ENCODE assay signal across 8 cellular contexts in the genomic region with DNA sequence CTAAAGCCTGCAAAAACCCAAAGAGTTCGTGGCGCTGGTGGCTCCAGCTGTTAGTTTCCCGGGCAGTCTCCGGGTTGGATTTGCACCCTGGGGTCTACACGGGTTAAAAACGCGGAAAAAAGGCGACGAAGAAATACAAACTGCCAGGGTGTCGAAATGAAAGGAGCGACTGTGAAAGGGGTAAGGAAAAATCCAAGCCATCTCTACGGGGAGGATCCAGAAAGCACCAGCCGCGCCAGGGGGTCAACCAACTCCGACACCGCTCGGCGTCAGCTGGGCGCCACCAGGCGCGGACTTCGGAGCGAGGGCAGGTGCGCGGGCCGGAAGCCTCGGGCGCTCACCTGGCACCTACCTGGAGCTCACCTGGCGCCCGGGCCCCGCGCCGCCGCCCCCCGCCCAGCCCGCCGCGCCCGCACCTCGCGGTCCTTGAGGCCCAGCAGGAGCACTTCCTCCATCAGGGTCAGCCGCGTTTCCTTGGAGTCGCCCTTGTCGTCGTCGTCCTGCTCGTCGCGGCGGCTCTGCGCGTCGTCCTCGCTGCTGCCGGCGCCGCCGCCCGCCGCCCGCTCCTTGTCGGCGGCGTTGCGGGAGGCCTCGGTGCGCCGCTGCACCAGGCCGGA. TPM values are rescaled to one million over a fixed set of nuclear protein-coding genes. Genes with fewer than 3 reads are reported as not detected.
DNase-seq lines count a peak whose midpoint lies in the region; ATAC-seq, FAIRE-seq and TF ChIP-seq lines count a peak whose summit lies in the region.

No MANE protein-coding gene starts in this region.

- intact Hi-C loops in Calu3 (cut with micrococcal nuclease; ENCODE audit: unreplicated experiment), result loop anchor here (2.0 to 5.0 kb wide), 2 partner anchors 39 to 157 kb away; no protein-coding TSS in a partner anchor

- peak; percentile 27 for ATAC-seq in GM21447 (IDR thresholded peaks at IDR 0.05; ENCODE audit: unreplicated experiment)

- H2AFZ ChIP-seq in OCI-LY1 (ENCODE audit: low read length) (no peak overlapping the region), neuronal stem cell (ENCODE audit: low read length) (peak overlapping the region; percentile 98)

- peak overlapping the region; percentile 90 for H2AK5ac ChIP-seq in neuronal stem cell (ENCODE audit: low read depth, low read length)

- H3K9me2 ChIP-seq in OCI-LY1 (ENCODE audit: low read depth, low read length), result no peaks in the 10 kb centered on the region

- H2BK12ac ChIP-seq in neuronal stem cell (ENCODE audit: low read length), result peak overlapping the region; percentile 58

- no peak overlapping the region for H3K4ac ChIP-seq in neuronal stem cell (ENCODE audit: low read length)

- DNase-seq in Calu3, result peak; percentile 65
- DNase-seq in activated naive CD4-positive, alpha-beta T cell treated with Interleukin-2 at 50 U/mL for 16 hours, result peak; percentile 40
- DNase-seq in frontal cortex (ENCODE audit: low spot score in 2 of 2), result peak; percentile 48 to 51
- no peak for DNase-seq in neuronal stem cell (ENCODE audit: low spot score)

- H3K4me1 Mint-ChIP-seq in Calu3 (ENCODE audit: low read depth, unreplicated experiment), result peaks cover 26% of the 10 kb centered on the region

- H2BK120ac ChIP-seq in neuronal stem cell (ENCODE audit: low read depth, low read length), result peak overlapping the region; percentile 87

- no peaks in the 10 kb centered on the region for H4K20me1 ChIP-seq in OCI-LY1 (ENCODE audit: insufficient read depth, low read length)

- H3K4me1 ChIP-seq in HUES48 (ENCODE audit: control insufficient read depth, insufficient read depth, low read length), result no peaks in the 10 kb centered on the region
- peaks cover 29% of the 10 kb centered on the region for H3K4me1 ChIP-seq in OCI-LY1 (ENCODE audit: insufficient read depth, low read length, severe bottlenecking)
- H3K4me1 ChIP-seq in neuronal stem cell (ENCODE audit: control insufficient read depth in 2 of 2, insufficient read depth in 1 of 2, low read depth in 1 of 2, low read length in 2 of 2), result peaks cover 1 to 4% of the 10 kb centered on the region in 2 donors
- no peaks in the 10 kb centered on the region for H3K4me1 ChIP-seq in urinary bladder (ENCODE audit: insufficient read depth)

- peak overlapping the region; percentile 37 for H2BK15ac ChIP-seq in neuronal stem cell (ENCODE audit: low read length)

- H3K23ac ChIP-seq in neuronal stem cell (ENCODE audit: low read depth, low read length, poor library complexity), result peak overlapping the region; percentile 99

- CTCF ChIA-PET in Calu3 (lab: Charles Lee), result interaction anchor here (1.0 to 1.2 kb wide), 4 partner anchors 30 to 275 kb away, joined by 3 to 4 read pairs (median 3); no protein-coding TSS in a partner anchor

- H2BK5ac ChIP-seq in neuronal stem cell (ENCODE audit: low read length), result peak overlapping the region; percentile 99

- H3K27me3 ChIP-seq in HUES48 (ENCODE audit: control insufficient read depth, insufficient read depth, low read length) (no peaks in the 10 kb centered on the region), OCI-LY1 (ENCODE audit: insufficient read depth, low read length) (no peaks in the 10 kb centered on the region), neuronal stem cell (ENCODE audit: control insufficient read depth in 3 of 3, insufficient read depth in 3 of 3, low read depth in 1 of 3, low read length in 3 of 3) (peaks cover 0 to 2% (median 0%) of the 10 kb centered on the region in 3 experiments)

- H3K14ac ChIP-seq in neuronal stem cell (ENCODE audit: low read length), result peak overlapping the region; percentile 89

- H3K9ac ChIP-seq in HUES48 (ENCODE audit: low read depth, low read length), result peak overlapping the region; percentile 96
- peak overlapping the region; percentile 95 for H3K9ac ChIP-seq in OCI-LY1 (ENCODE audit: low read length)
- peak overlapping the region; percentile 99 for H3K9ac ChIP-seq in neuronal stem cell (ENCODE audit: low read depth, low read length, poor library complexity)

- peak overlapping the region; percentile 89 for H3K4me2 ChIP-seq in OCI-LY1 (ENCODE audit: low read length)
- H3K4me2 ChIP-seq in neuronal stem cell (ENCODE audit: insufficient read depth, low read length, poor library complexity, severe bottlenecking), result peak overlapping the region; percentile 48

- H3K9me3 Mint-ChIP-seq in Calu3 (ENCODE audit: low read depth, unreplicated experiment), result no peaks in the 10 kb centered on the region

- TF ChIP-seq CTCF in Calu3 (IDR thresholded peaks at IDR 0.05; ENCODE audit: unreplicated experiment), result no peak
- no peak for TF ChIP-seq CTCF in OCI-LY1 (IDR thresholded peaks at IDR 0.05; ENCODE audit: low read length)

- peaks cover 31% of the 10 kb centered on the region for H3K36me3 ChIP-seq in HUES48 (ENCODE audit: control insufficient read depth, insufficient read depth, low read length)
- H3K36me3 ChIP-seq in OCI-LY1 (ENCODE audit: insufficient read depth, low read length), result peaks cover 36% of the 10 kb centered on the region
- H3K36me3 ChIP-seq in neuronal stem cell (replicated peaks in 1 of 2; ENCODE audit: control insufficient read depth in 2 of 2, insufficient read depth in 2 of 2, low read length in 2 of 2), result peaks cover 5 to 38% of the 10 kb centered on the region in 2 donors
- H3K36me3 ChIP-seq in urinary bladder (ENCODE audit: insufficient read depth), result peaks cover 8% of the 10 kb centered on the region

- H3K79me2 ChIP-seq in OCI-LY1 (ENCODE audit: insufficient read depth, low read length), result peaks cover 50% of the 10 kb centered on the region

- peak overlapping the region; percentile 99 for H3K27ac Mint-ChIP-seq in Calu3 (ENCODE audit: unreplicated experiment)

- H3K9me3 ChIP-seq in HUES48 (ENCODE audit: control insufficient read depth, insufficient read depth, low read length) (no peaks in the 10 kb centered on the region), OCI-LY1 (ENCODE audit: low read length) (no peaks in the 10 kb centered on the region), neuronal stem cell (replicated peaks in 1 of 2; ENCODE audit: control insufficient read depth in 2 of 2, insufficient read depth in 1 of 2, low read depth in 1 of 2, low read length in 2 of 2) (no peaks in the 10 kb centered on the region)

- BruUV-seq in Calu3 (replicated peaks; lab: Mats Ljungman, UMichigan), result no TSS peak

- peak overlapping the region; percentile 92 for H4K8ac ChIP-seq in neuronal stem cell (ENCODE audit: low read depth, low read length)

- peak overlapping the region; percentile 98 for H3K27ac ChIP-seq in HUES48 (ENCODE audit: low read depth, low read length)
- peak overlapping the region; percentile 50 for H3K27ac ChIP-seq in OCI-LY1 (ENCODE audit: low read depth, low read length, poor library complexity, severe bottlenecking)
- H3K27ac ChIP-seq in neuronal stem cell (replicated peaks; ENCODE audit: low read length), result peak overlapping the region; percentile 99
- peak overlapping the region; percentile 97 for H3K27ac ChIP-seq in urinary bladder (ENCODE audit: low read depth)

- H3K27me3 Mint-ChIP-seq in Calu3 (ENCODE audit: unreplicated experiment), result no peaks in the 10 kb centered on the region

- H3K36me3 Mint-ChIP-seq in Calu3 (ENCODE audit: insufficient read depth, unreplicated experiment), result peaks cover 71% of the 10 kb centered on the region

- H3K4me3 Mint-ChIP-seq in Calu3 (ENCODE audit: low read depth, unreplicated experiment), result peak overlapping the region; percentile 97

- no peak for FAIRE-seq in frontal cortex (lab: Jason Lieb, UNC)

- peaks cover 5% of the 10 kb centered on the region for H3K79me1 ChIP-seq in neuronal stem cell (ENCODE audit: low read depth, low read length)

- H4K91ac ChIP-seq in neuronal stem cell (ENCODE audit: low read depth, low read length, poor library complexity), result peak overlapping the region; percentile 53

- no peaks in the 10 kb centered on the region for H3F3A ChIP-seq in OCI-LY1 (ENCODE audit: insufficient read depth, low read length)

- peak overlapping the region; percentile 100 for H3K18ac ChIP-seq in neuronal stem cell (ENCODE audit: low read length)

- no CpG with 5 or more reads among the region's 70 CpGs for WGBS in neuronal stem cell (ENCODE audit: extremely low coverage in 2 of 2, insufficient read length in 2 of 2, insufficient replicate concordance in 1 of 2), 2 donors
- WGBS in urinary bladder, result under 1% methylated on average over 70 of the region's 70 CpGs

- peak overlapping the region; percentile 98 for H3K4me3 ChIP-seq in HUES48 (ENCODE audit: low read depth, low read length)
- H3K4me3 ChIP-seq in OCI-LY1 (ENCODE audit: low read depth, low read length, poor library complexity, severe bottlenecking), result peak overlapping the region; percentile 93
- H3K4me3 ChIP-seq in neuronal stem cell (ENCODE audit: low read length in 2 of 2), result peak overlapping the region; percentile 92 to 97
- H3K4me3 ChIP-seq in urinary bladder (ENCODE audit: low read depth, low read length), result peak overlapping the region; percentile 86

RNA-seq across cellular contexts. Expression of gene GOLPH3, which starts 0.6 kb away (rescaled TPM):
- total RNA-seq in Calu3 (2022), result 115 and 123 TPM in 2 replicates
- total RNA-seq in frontal cortex, result 66.9 TPM
- 61.8 TPM for polyA plus RNA-seq in neuronal stem cell (2013, experiment 1 of 2)
- 60.8 TPM for polyA plus RNA-seq in neuronal stem cell (2013, experiment 2 of 2)
- total RNA-seq in urinary bladder, result 73.1 TPM
- polyA plus RNA-seq in urinary bladder, result 68.6 TPM
